8 cellular contexts compared by ENCODE assay signal in genomic region chr12:62799126-62799736, GRCh38.
A peak's percentile ranks its signal among the peaks of the same experiment; 100 is the strongest.
DNase-seq lines count a peak whose midpoint lies in the region; ATAC-seq and TF ChIP-seq lines count a peak whose summit lies in the region.

No MANE protein-coding gene starts in this region.

- DNase-seq in AG10803 (ENCODE audit: low read depth): peak; percentile 72
- DNase-seq in NCI-H1436 treated with DMSO at 0.1 percent for 48 hours (lab: John Stamatoyannopoulos, UW): peak; percentile 17
- DNase-seq in T-helper 9 cell: peak; percentile 16
- DNase-seq in central memory CD4-positive, alpha-beta T cell: peak; percentile 28
- no peak for DNase-seq in kidney epithelial cell (ENCODE audit: low read depth)
- peak; percentile 39 for DNase-seq in stimulated activated CD8-positive, alpha-beta memory T cell treated with anti-CD3 and anti-CD28 coated beads, Interleukin-15, amount 100 ng/mL, for 1 hour (ENCODE audit: low read depth)

- ATAC-seq in GM18511 (IDR thresholded peaks at IDR 0.05; ENCODE audit: unreplicated experiment) (peak; percentile 88), HG02885 (IDR thresholded peaks at IDR 0.05; ENCODE audit: poor library complexity, unreplicated experiment) (peak; percentile 83)

- no peaks in the 10 kb centered on the region for H3K36me3 ChIP-seq in kidney epithelial cell (ENCODE audit: control insufficient read depth, insufficient read depth, low read length)

- H3K4me3 ChIP-seq in AG10803 (ENCODE audit: low read length): no peak overlapping the region
- H3K4me3 ChIP-seq in kidney epithelial cell (ENCODE audit: low read depth, low read length): no peak overlapping the region

- H3K27me3 ChIP-seq in kidney epithelial cell (ENCODE audit: control insufficient read depth, insufficient read depth, low read length): no peaks in the 10 kb centered on the region

- peak; percentile 99 for TF ChIP-seq CTCF in AG10803 (conservative IDR thresholded peaks at IDR 0.05; ENCODE audit: low read length)
- TF ChIP-seq CTCF in kidney epithelial cell (IDR thresholded peaks at IDR 0.05; ENCODE audit: insufficient read depth, low read length, poor library complexity, severe bottlenecking): peak; percentile 91
